Comparison of ENCODE assay signal across 20 cellular contexts in the genomic region with DNA sequence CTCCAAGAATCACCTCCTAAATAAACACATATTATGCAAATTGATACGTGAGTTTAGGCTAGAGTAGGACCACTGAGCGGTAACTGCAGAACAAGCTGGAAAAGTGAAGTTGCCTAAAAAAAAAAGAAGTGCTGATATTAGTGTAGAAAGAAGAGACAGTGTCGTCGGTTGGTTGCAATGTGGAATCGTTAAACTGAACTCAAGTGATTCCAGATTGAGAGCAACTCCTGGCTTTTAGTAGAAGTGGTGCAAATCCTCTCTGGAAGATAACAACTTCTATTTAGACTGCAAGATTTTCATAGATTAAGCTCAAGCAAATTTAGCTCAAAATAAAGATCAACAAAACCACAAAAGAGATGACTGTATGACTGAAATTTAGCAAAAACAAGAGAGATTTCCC.
"Had no signal": no experiment of that assay in that cellular context is flagged by ENCODE, and none has a peak within 500 bp of the region (broad histone marks: within the 10 kb centered on the region; RNA-seq: fewer than 3 reads in every experiment).

No MANE protein-coding gene starts in this region.

- DNase-seq: KBM-7; NCI-H1092; NCI-H1105 treated with DMSO at 0.1 percent for 48 hours; NCI-H1417 treated with DMSO at 0.1 percent for 48 hours; NCI-H146; NCI-H1694 treated with DMSO at 0.1 percent for 48 hours; NCI-H1930; NCI-H2081; NCI-H2107; NCI-H2227 treated with DMSO at 0.1 percent for 48 hours; NCI-H524; NCI-H69; NCI-H774; NK-92 treated with Interleukin-12 subunit alpha and Interleukin-12 subunit beta, amount 100 ng/mL, for 24 hours; PC-3; SHP77; SK-N-SH; SW 1271 had no signal

- ATAC-seq: Panc1, PC-3 had no signal

- H3K4me2 ChIP-seq: SK-N-SH had no signal

- H3K9ac ChIP-seq: SK-N-SH had no signal

- H3K27ac ChIP-seq: RWPE1 had no signal
